2 cellular contexts compared by ENCODE assay signal in genomic region chr12:49966511-49967041, GRCh38.
TF ChIP-seq lines count a peak whose summit lies in the region.

No MANE protein-coding gene starts in this region.

TF ChIP-seq in SK-N-SH, 30 proteins besides CTCF, POLR2A, EP300 and RAD21:
- TF ChIP-seq JUND (IDR thresholded peaks at IDR 0.05) (no peak), PBX3 (IDR thresholded peaks at IDR 0.05) (no peak), RCOR1 (IDR thresholded peaks at IDR 0.05; ENCODE audit: low read length) (no peak), RFX5 (IDR thresholded peaks at IDR 0.05; ENCODE audit: low read length) (no peak), NRF1 (IDR thresholded peaks at IDR 0.05; ENCODE audit: low read depth, low read length) (no peak), GATA2 (CRISPR knock-in tag; IDR thresholded peaks at IDR 0.05) (no peak), TCF12 (IDR thresholded peaks at IDR 0.05) (no peak), FOXM1 (IDR thresholded peaks at IDR 0.05; ENCODE audit: low read depth) (no peak), RXRA (IDR thresholded peaks at IDR 0.05; ENCODE audit: borderline replicate concordance, low read depth) (no peak), POLR2AphosphoS5 (IDR thresholded peaks at IDR 0.05; ENCODE audit: low read depth, low read length) (no peak), FOSL2 (IDR thresholded peaks at IDR 0.05; ENCODE audit: borderline replicate concordance, low read depth) (no peak), GABPA (IDR thresholded peaks at IDR 0.05; ENCODE audit: low read depth) (no peak), NFIC (IDR thresholded peaks at IDR 0.05; ENCODE audit: borderline replicate concordance) (no peak), TAF1 (IDR thresholded peaks at IDR 0.05; ENCODE audit: borderline replicate concordance, low read depth, low read length) (no peak), SIN3A (IDR thresholded peaks at IDR 0.05; ENCODE audit: borderline replicate concordance, low read depth, low read length) (no peak), USF1 (IDR thresholded peaks at IDR 0.05; ENCODE audit: borderline replicate concordance, low read depth) (no peak), IRF3 (IDR thresholded peaks at IDR 0.05; ENCODE audit: low read depth, low read length) (no peak), ELF1 (IDR thresholded peaks at IDR 0.05) (no peak)

TF ChIP-seq in SK-N-SH treated with all-trans-retinoic acid at 6 μM for 48 hours, 23 proteins besides CTCF, POLR2A, EP300 and RAD21:
- TF ChIP-seq CSRNP3 (CRISPR knock-in tag; IDR thresholded peaks at IDR 0.05): no peak
- no peak for TF ChIP-seq CREB5 (CRISPR knock-in tag; IDR thresholded peaks at IDR 0.05; ENCODE audit: low read depth)
- TF ChIP-seq ZC3H10 (CRISPR knock-in tag; IDR thresholded peaks at IDR 0.05): no peak
- TF ChIP-seq ZFP3 (CRISPR knock-in tag; IDR thresholded peaks at IDR 0.05): no peak
- TF ChIP-seq ZNF8 (CRISPR knock-in tag; IDR thresholded peaks at IDR 0.05): no peak
- no peak for TF ChIP-seq ZNF565 (CRISPR knock-in tag; conservative IDR thresholded peaks at IDR 0.05; ENCODE audit: low read depth)
- TF ChIP-seq TCF4 (CRISPR knock-in tag; IDR thresholded peaks at IDR 0.05; ENCODE audit: borderline replicate concordance): no peak
- TF ChIP-seq ISL1 (CRISPR knock-in tag; IDR thresholded peaks at IDR 0.05): no peak
- TF ChIP-seq RARB (CRISPR knock-in tag; IDR thresholded peaks at IDR 0.05): no peak
- TF ChIP-seq GLIS3 (CRISPR knock-in tag; IDR thresholded peaks at IDR 0.05): no peak
- no peak for TF ChIP-seq OSR1 (CRISPR knock-in tag; IDR thresholded peaks at IDR 0.05)
- no peak for TF ChIP-seq ZNF70 (CRISPR knock-in tag; IDR thresholded peaks at IDR 0.05)
- no peak for TF ChIP-seq ZFP30 (CRISPR knock-in tag; IDR thresholded peaks at IDR 0.05)
- TF ChIP-seq TOX (CRISPR knock-in tag; IDR thresholded peaks at IDR 0.05; ENCODE audit: borderline replicate concordance): no peak
- no peak for TF ChIP-seq BACH2 (CRISPR knock-in tag; IDR thresholded peaks at IDR 0.05; ENCODE audit: borderline replicate concordance)
- TF ChIP-seq PPARA (CRISPR knock-in tag; IDR thresholded peaks at IDR 0.05; ENCODE audit: borderline replicate concordance): no peak
- TF ChIP-seq SNAI2 (CRISPR knock-in tag; IDR thresholded peaks at IDR 0.05): no peak
- TF ChIP-seq TSHZ2 (CRISPR knock-in tag; IDR thresholded peaks at IDR 0.05): no peak
- no peak for TF ChIP-seq ESRRG (CRISPR knock-in tag; IDR thresholded peaks at IDR 0.05)
